ENCODE assay signal across 24 cellular contexts in the genomic region with DNA sequence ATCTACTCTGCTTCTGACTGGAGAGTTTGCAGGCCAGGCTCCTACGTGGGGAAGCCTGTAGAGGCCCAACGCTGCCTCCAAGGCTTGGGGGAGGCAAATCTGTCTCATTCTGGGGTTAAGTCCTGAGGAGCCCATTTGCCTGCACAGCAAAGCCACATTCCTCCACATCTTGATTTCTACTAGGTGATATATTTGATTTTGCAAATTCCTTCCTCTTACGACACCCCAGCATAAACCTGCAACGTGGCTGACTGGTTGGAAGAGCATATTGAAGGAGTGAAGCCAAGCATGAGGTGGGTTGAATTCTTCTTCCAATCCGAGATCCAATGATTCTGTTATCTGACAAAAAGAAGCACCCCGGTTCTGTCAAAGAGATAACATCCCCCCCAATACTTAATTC.
"Had no signal": no experiment of that assay in that cellular context is flagged by ENCODE, and none has a peak within 500 bp of the region (broad histone marks: within the 10 kb centered on the region; RNA-seq: fewer than 3 reads in every experiment).

No MANE protein-coding gene starts in this region.

- DNase-seq: activated CD4-positive, alpha-beta memory T cell treated with anti-CD3 and anti-CD28 coated beads, Interleukin-2, amount 10 ng/mL, durations not matched to agents 7 days and 5 days; activated CD4-positive, alpha-beta T cell treated with anti-CD3 and anti-CD28 coated beads, Interleukin-2, amount 10 ng/mL, durations not matched to agents 24 days and 14 days; activated CD4-positive, CD25-positive, alpha-beta regulatory T cell treated with anti-CD3 and anti-CD28 coated beads, Interleukin-2, amount 50 U/mL, for 72 hours; activated naive CD4-positive, alpha-beta T cell treated with anti-CD3 and anti-CD28 coated beads for 36 hours; activated naive CD8-positive, alpha-beta T cell treated with anti-CD3 and anti-CD28 coated beads for 36 hours; activated T-cell treated with anti-CD3 and anti-CD28 coated beads, Interleukin-2, amount 50 U/mL, for 48 hours; aorta; body of pancreas; cortex of kidney; effector memory CD8-positive, alpha-beta T cell; left ventricle myocardium superior; naive thymus-derived CD8-positive, alpha-beta T cell; occipital lobe; stimulated activated CD4-positive, alpha-beta T cell treated with anti-CD3 and anti-CD28 coated beads, Interleukin-12 subunit alpha, Interleukin-12 subunit beta, amount 100 ng/mL, for 4 hours; stimulated activated CD4-positive, alpha-beta T cell treated with anti-CD3 and anti-CD28 coated beads, Interleukin-4, amount 100 ng/mL, for 1 hour; stimulated activated naive CD8-positive, alpha-beta T cell treated with anti-CD3 and anti-CD28 coated beads, Interleukin-15, Interleukin-2, amounts not matched to agents 100 U/mL and 50 U/mL, for 24 hours; T-helper 2 cell had no signal

- H3K4me3 ChIP-seq: adrenal gland, body of pancreas, cardiac muscle cell, esophagus muscularis mucosa, neural progenitor cell, right atrium auricular region, thoracic aorta had no signal

- H3K9me3 ChIP-seq: adrenal gland, body of pancreas, esophagus muscularis mucosa, right atrium auricular region, thoracic aorta had no signal

- H3K9ac ChIP-seq: neural progenitor cell, parathyroid adenoma had no signal

- H2AFZ ChIP-seq: neural progenitor cell, parathyroid adenoma had no signal

- H3K79me2 ChIP-seq: parathyroid adenoma had no signal

- H3K4me2 ChIP-seq: neural progenitor cell had no signal

- ATAC-seq: body of pancreas; effector memory CD8-positive, alpha-beta T cell; naive thymus-derived CD8-positive, alpha-beta T cell; stimulated activated naive CD8-positive, alpha-beta T cell treated with anti-CD3 and anti-CD28 coated beads, Interleukin-15, Interleukin-2, amounts not matched to agents 100 U/mL and 50 U/mL, for 24 hours had no signal

- H3K27me3 ChIP-seq: adrenal gland, body of pancreas, cardiac muscle cell, neural progenitor cell, right atrium auricular region had no signal

- H3K4me1 ChIP-seq: body of pancreas, neural progenitor cell, parathyroid adenoma had no signal

- H3K27ac ChIP-seq: body of pancreas, cardiac muscle cell, neural progenitor cell, parathyroid adenoma, thoracic aorta had no signal

- H3K36me3 ChIP-seq: adrenal gland, cardiac muscle cell, esophagus muscularis mucosa, neural progenitor cell, right atrium auricular region, thoracic aorta had no signal
